In genomic region chr7:139092090-139092796, GRCh38 we compare ENCODE assay signal across 1 cellular context.
TF ChIP-seq lines count a peak whose summit lies in the region.

No MANE protein-coding gene starts in this region.

TF ChIP-seq in K562, 482 proteins besides CTCF, POLR2A, EP300 and RAD21 (continued from another document and continues in another):
- TF ChIP-seq ZNF511 (CRISPR knock-in tag; IDR thresholded peaks at IDR 0.05) (no peak; the same call in 1 of the 2 replicates), KAT7 (CRISPR knock-in tag; IDR thresholded peaks at IDR 0.05; ENCODE audit: borderline replicate concordance) (no peak), CHD2 (IDR thresholded peaks at IDR 0.05; ENCODE audit: low read depth, low read length) (no peak), CBX3 (IDR thresholded peaks at IDR 0.05; ENCODE audit: borderline replicate concordance in 1 of 2, low read length in 2 of 2) (no peak), HDAC2 (IDR thresholded peaks at IDR 0.05) (peak; percentile 61; the same call in 1 of the 2 replicates), JUNB (CRISPR knock-in tag; conservative IDR thresholded peaks at IDR 0.05) (peak; percentile 73), ZNF57 (CRISPR knock-in tag; IDR thresholded peaks at IDR 0.05) (peak; percentile 89), AFF1 (IDR thresholded peaks at IDR 0.05; ENCODE audit: low read depth in 1 of 2, partially characterized antibody in 2 of 2) (peak in 1 of 2 experiments; percentile 66), MXD1 (CRISPR knock-in tag; IDR thresholded peaks at IDR 0.05; ENCODE audit: borderline replicate concordance, poor library complexity, severe bottlenecking) (peak; percentile 91), ELF2 (CRISPR knock-in tag; IDR thresholded peaks at IDR 0.05) (peak; percentile 92), ZBTB11 (CRISPR knock-in tag; IDR thresholded peaks at IDR 0.05) (peak in 1 of 3 experiments; percentile 64; a peak in 1 of 6 replicates), HEY1 (CRISPR knock-in tag; IDR thresholded peaks at IDR 0.05; ENCODE audit: borderline replicate concordance) (peak; percentile 81; the same call in 1 of the 2 replicates), GABPB2 (CRISPR knock-in tag; conservative IDR thresholded peaks at IDR 0.05) (no peak; the same call in 1 of the 2 replicates), THRA (IDR thresholded peaks at IDR 0.05) (no peak), BRCA1 (IDR thresholded peaks at IDR 0.05) (no peak), BRCA1 (CRISPR knock-in tag; IDR thresholded peaks at IDR 0.05) (no peak), MTA2 (IDR thresholded peaks at IDR 0.05; ENCODE audit: low read depth) (no peak), ARID1B (IDR thresholded peaks at IDR 0.05) (peak; percentile 61; the same call in 1 of the 2 replicates), CBX1 (IDR thresholded peaks at IDR 0.05; ENCODE audit: low read depth) (no peak), HBP1 (CRISPR knock-in tag; IDR thresholded peaks at IDR 0.05) (peak; percentile 95), ZNF444 (CRISPR knock-in tag; IDR thresholded peaks at IDR 0.05) (peak; percentile 92), E2F3 (CRISPR knock-in tag; IDR thresholded peaks at IDR 0.05) (peak; percentile 97), RHOXF2B (CRISPR knock-in tag; conservative IDR thresholded peaks at IDR 0.05) (peak; percentile 98), HNRNPLL (IDR thresholded peaks at IDR 0.05; ENCODE audit: low read depth, low read length, poor library complexity, severe bottlenecking) (no peak), HOMEZ (CRISPR knock-in tag; IDR thresholded peaks at IDR 0.05) (peak; percentile 98), EZH2 (IDR thresholded peaks at IDR 0.05; ENCODE audit: borderline replicate concordance, low read depth, low read length) (no peak), ATF4 (CRISPR knock-in tag; IDR thresholded peaks at IDR 0.05) (peak; percentile 94), ZNF324 (CRISPR knock-in tag; IDR thresholded peaks at IDR 0.05) (peak; percentile 90), COPS2 (conservative IDR thresholded peaks at IDR 0.05) (no peak), CHD7 (IDR thresholded peaks at IDR 0.05; ENCODE audit: low read depth, low read length) (no peak)
